ENCODE assay signal across 11 cellular contexts in genomic region chr13:40503966-40504591, GRCh38.
A peak's percentile ranks its signal among the peaks of the same experiment; 100 is the strongest.
DNase-seq lines count a peak whose midpoint lies in the region; ATAC-seq, FAIRE-seq and TF ChIP-seq lines count a peak whose summit lies in the region.
"Had no signal": no experiment of that assay in that cellular context is flagged by ENCODE, and none has a peak within 500 bp of the region (broad histone marks: within the 10 kb centered on the region; RNA-seq: fewer than 3 reads in every experiment).

No MANE protein-coding gene starts in this region.

- CTCF ChIA-PET in HepG2 (lab: Yijun Ruan, JAX; ENCODE audit: low intra/inter-chr PET ratio, low total read pairs) = no interaction called here

- no peak overlapping the region for H3K27ac ChIP-seq in right cardiac atrium (ENCODE audit: low read length)
- no peak overlapping the region for H3K27ac ChIP-seq in left ventricle myocardium inferior (replicated peaks)
- peak overlapping the region; percentile 77 for H3K27ac ChIP-seq in HepG2 (ENCODE audit: extremely low read length, insufficient read depth, low read length)
- H3K27ac ChIP-seq: cardiac muscle cell had no signal

- intact Hi-C loops in right cardiac atrium (cut with DNase I) = no loop called here
- intact Hi-C loops in left ventricle myocardium inferior (cut with micrococcal nuclease) = no loop called here
- intact Hi-C loops in HepG2 (cut with micrococcal nuclease; ENCODE audit: unreplicated experiment) = loop anchor here (1.0 kb wide), 3 partner anchors 32 to 163 kb away; no protein-coding TSS in a partner anchor

- POLR2A ChIA-PET in HepG2 (lab: Yijun Ruan, JAX) = interaction anchor here (0.7 to 2.1 kb wide), 7 partner anchors 23 to 167 kb away, joined by 3 to 12 read pairs (median 5); no protein-coding TSS in a partner anchor

- H3K4me3 ChIP-seq in right cardiac atrium (ENCODE audit: low read length) (no peak overlapping the region), left ventricle myocardium inferior (no peak overlapping the region), cardiac fibroblast (replicated peaks in 1 of 2; ENCODE audit: low read depth in 2 of 2, low read length in 2 of 2) (no peak overlapping the region), HepG2 (replicated peaks in 1 of 3; ENCODE audit: insufficient read depth in 1 of 3, low read depth in 2 of 3, low read length in 3 of 3) (peak overlapping the region in 1 of 3 experiments; percentile 45; a peak in 2 of 6 replicates)
- H3K4me3 ChIP-seq: cardiac muscle cell had no signal

- H2AFZ ChIP-seq in HepG2 (ENCODE audit: low read length) = no peak overlapping the region

- TF ChIP-seq EP300 in HepG2 (IDR thresholded peaks at IDR 0.05; ENCODE audit: low read depth in 2 of 2, low read length in 2 of 2) (peak; percentile 74 to 79; a peak in 3 of 4 replicates), HepG2 (CRISPR knock-in tag; IDR thresholded peaks at IDR 0.05; ENCODE audit: borderline replicate concordance) (peak; percentile 84)

- peak in 2 of 3 donors; percentile 34 to 74 for DNase-seq in right cardiac atrium
- no peak for DNase-seq in left ventricle myocardium inferior
- DNase-seq in cardiac fibroblast (ENCODE audit: low read depth in 2 of 2) = peak; percentile 88 to 96
- peak; percentile 99 for DNase-seq in HepG2 (ENCODE audit: low spot score)
- DNase-seq in GM10266 (ENCODE audit: extremely low spot score) = no peak
- DNase-seq in NCI-H774 (lab: John Stamatoyannopoulos, UW) = no peak
- DNase-seq in DMS114 treated with DMSO at 0.1 percent for 48 hours (lab: John Stamatoyannopoulos, UW; ENCODE audit: unreplicated experiment) = no peak

- peak in 1 of 2 experiments; percentile 64; a peak in 1 of 4 replicates for TF ChIP-seq POLR2A in HepG2 (IDR thresholded peaks at IDR 0.05; ENCODE audit: insufficient read depth in 1 of 2, low read depth in 2 of 2, low read length in 2 of 2)

- BruUV-seq in HepG2 (replicated peaks; lab: Mats Ljungman, UMichigan) = no TSS peak

- H3K36me3 ChIP-seq in left ventricle myocardium inferior (no peaks in the 10 kb centered on the region), HepG2 (replicated peaks in 1 of 2; ENCODE audit: control insufficient read depth in 1 of 2, insufficient read depth in 2 of 2, low read length in 2 of 2) (no peaks in the 10 kb centered on the region)
- H3K36me3 ChIP-seq: cardiac muscle cell had no signal

- H3K9me3 ChIP-seq in right cardiac atrium (ENCODE audit: control insufficient read depth, low read length) (no peaks in the 10 kb centered on the region), left ventricle myocardium inferior (replicated peaks) (no peaks in the 10 kb centered on the region), HepG2 (ENCODE audit: low read length) (no peaks in the 10 kb centered on the region)

- peak; percentile 82 to 90 for ATAC-seq in right cardiac atrium
- peak; percentile 96 for ATAC-seq in HepG2
- ATAC-seq in HG03095 (IDR thresholded peaks at IDR 0.05; ENCODE audit: unreplicated experiment) = no peak
- ATAC-seq: sciatic nerve; stimulated activated memory B cell treated with anti-CD40 and anti-IgM and Interleukin-4, amounts not matched to agents 10 μg/mL and 1 μg/mL and 100 μg/mL, for 72 hours had no signal

- peak; percentile 31; the same call in 1 of the 2 replicates for TF ChIP-seq RAD21 in HepG2 (CRISPR knock-in tag; IDR thresholded peaks at IDR 0.05)

- H3K27me3 ChIP-seq in right cardiac atrium (ENCODE audit: control insufficient read depth, insufficient read depth) = no peaks in the 10 kb centered on the region
- H3K27me3 ChIP-seq in left ventricle myocardium inferior (ENCODE audit: low read depth) = no peaks in the 10 kb centered on the region
- H3K27me3 ChIP-seq in HepG2 (ENCODE audit: control insufficient read depth in 1 of 2, insufficient read depth in 2 of 2, low read length in 2 of 2) = no peaks in the 10 kb centered on the region
- H3K27me3 ChIP-seq: cardiac muscle cell had no signal

- in situ Hi-C loops in HepG2 (cut with HindIII; ENCODE audit: extremely low pct_ligation_motif_present, low pct_unique_long_range_greater_than_20kb) = no loop called here

- no peaks in the 10 kb centered on the region for H4K20me1 ChIP-seq in HepG2 (ENCODE audit: insufficient read depth, low read length)

- H3K79me2 ChIP-seq in HepG2 (ENCODE audit: insufficient read depth, low read length) = no peaks in the 10 kb centered on the region

- WGBS in right cardiac atrium = 48% methylated on average over 2 of the region's 2 CpGs
- 6% methylated on average over 2 of the region's 2 CpGs for WGBS in HepG2 (ENCODE audit: low lambda C conversion rate)

- H3K9ac ChIP-seq in HepG2 (ENCODE audit: insufficient read depth, low read depth, low read length) = peak overlapping the region; percentile 47

- TF ChIP-seq CTCF in left ventricle myocardium inferior (IDR thresholded peaks at IDR 0.05; ENCODE audit: borderline replicate concordance) (no peak), cardiac fibroblast (IDR thresholded peaks at IDR 0.05; ENCODE audit: low read depth, low read length) (no peak), HepG2 (CRISPR knock-in tag; IDR thresholded peaks at IDR 0.05) (no peak), GM10266 (IDR thresholded peaks at IDR 0.05; ENCODE audit: control insufficient read depth, insufficient read depth, low read depth, missing control alignments) (no peak)

- H3K4me2 ChIP-seq in HepG2 (ENCODE audit: low read depth, low read length) = peak overlapping the region; percentile 72

- FAIRE-seq in HepG2 (lab: Jason Lieb, UNC) = peak; percentile 82

- H3K4me1 ChIP-seq in right cardiac atrium (ENCODE audit: control insufficient read depth, insufficient read depth, low read length) (peaks cover 2% of the 10 kb centered on the region), left ventricle myocardium inferior (peaks cover 33% of the 10 kb centered on the region), HepG2 (ENCODE audit: insufficient read depth, low read length) (peaks cover 34% of the 10 kb centered on the region)

TF ChIP-seq in HepG2, 621 proteins besides CTCF, POLR2A, EP300 and RAD21 (continues in another document):
- TF ChIP-seq HIC2 (CRISPR knock-in tag; IDR thresholded peaks at IDR 0.05; ENCODE audit: low read depth) (peak; percentile 56; the same call in 1 of the 2 replicates), DPF2 (CRISPR knock-in tag; IDR thresholded peaks at IDR 0.05; ENCODE audit: borderline replicate concordance, low read depth) (peak; percentile 44; the same call in 1 of the 2 replicates), FOXC1 (CRISPR knock-in tag; IDR thresholded peaks at IDR 0.05; ENCODE audit: borderline replicate concordance) (no peak), ARNT (IDR thresholded peaks at IDR 0.05) (no peak), FLYWCH1 (CRISPR knock-in tag; IDR thresholded peaks at IDR 0.05) (no peak), LCORL (IDR thresholded peaks at IDR 0.05) (peak; percentile 89), LCORL (CRISPR knock-in tag; IDR thresholded peaks at IDR 0.05) (peak; percentile 79), NFATC3 (CRISPR knock-in tag; IDR thresholded peaks at IDR 0.05) (no peak), PRMT3 (CRISPR knock-in tag; IDR thresholded peaks at IDR 0.05; ENCODE audit: borderline replicate concordance, low read depth) (no peak), HNF4G (IDR thresholded peaks at IDR 0.05; ENCODE audit: borderline replicate concordance, low read depth, low read length) (peak; percentile 65), HNF4G (CRISPR knock-in tag; IDR thresholded peaks at IDR 0.05; ENCODE audit: borderline replicate concordance, low read depth) (no peak), PHF20 (CRISPR knock-in tag; IDR thresholded peaks at IDR 0.05) (no peak), ZBTB33 (CRISPR knock-in tag; IDR thresholded peaks at IDR 0.05) (no peak), ZNF24 (IDR thresholded peaks at IDR 0.05) (0 out of 2 replicates have a peak, but pooled peaks have one; percentile 32), MXI1 (IDR thresholded peaks at IDR 0.05; ENCODE audit: borderline replicate concordance, low read depth, low read length) (peak; percentile 42; the same call in 2 of the 3 replicates), KAT8 (CRISPR knock-in tag; IDR thresholded peaks at IDR 0.05) (peak; percentile 45; the same call in 1 of the 2 replicates), HNRNPK (IDR thresholded peaks at IDR 0.05; ENCODE audit: low read depth, low read length, poor library complexity, severe bottlenecking) (no peak)

Comparison
In these comparisons a context has a peak if more than half of its experiments do, and no peak if none do; other contexts are left out.
1. DNase-seq: peak in right cardiac atrium (2 of 3), cardiac fibroblast (2 of 2) and HepG2 (single experiment); none in left ventricle myocardium inferior (single experiment), GM10266 (single experiment), NCI-H774 (single experiment) and DMS114 treated with DMSO at 0.1 percent for 48 hours (single experiment).